ENCODE assay signal across 1 cellular context in the genomic region with DNA sequence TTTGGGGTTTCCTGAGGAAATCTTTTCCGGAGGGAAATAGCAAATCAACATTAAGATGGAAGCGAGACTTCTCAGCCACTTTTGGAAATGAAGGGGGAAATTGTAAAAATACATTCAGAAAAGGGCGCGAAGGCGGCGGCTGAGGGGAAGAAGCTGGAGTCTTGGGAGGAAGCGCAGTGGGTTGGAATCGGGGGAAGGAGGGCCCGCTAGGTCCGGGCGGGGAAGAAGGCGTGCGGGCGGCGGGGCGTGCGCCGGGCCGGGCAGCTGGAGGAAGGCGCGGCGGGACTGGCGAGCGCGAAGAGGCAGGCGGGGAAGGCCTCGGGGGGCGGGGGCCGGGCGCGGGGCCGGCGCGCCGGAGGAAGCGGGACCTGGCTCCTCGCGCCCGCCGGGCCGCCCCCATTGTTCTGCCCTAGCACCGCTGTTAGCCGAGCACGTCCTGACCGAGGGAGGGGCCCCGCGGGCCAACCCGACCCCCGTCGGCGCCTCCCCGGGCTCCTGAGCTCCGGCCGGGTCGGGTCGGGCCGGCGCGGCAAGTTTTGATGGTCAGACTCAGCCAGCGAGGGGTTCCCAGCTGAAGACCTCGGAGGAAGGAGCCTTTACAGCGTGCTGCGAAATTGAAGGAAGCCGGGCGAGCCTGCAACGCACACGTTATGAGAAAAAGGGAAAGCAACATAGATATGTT.
A peak's percentile ranks its signal among the peaks of the same experiment; 100 is the strongest.
TF ChIP-seq lines count a peak whose summit lies in the region.

No MANE protein-coding gene starts in this region.

TF ChIP-seq in HepG2, 621 proteins besides CTCF, POLR2A, EP300 and RAD21 (continued from another document and continues in another):
- TF ChIP-seq, protein P1, sequence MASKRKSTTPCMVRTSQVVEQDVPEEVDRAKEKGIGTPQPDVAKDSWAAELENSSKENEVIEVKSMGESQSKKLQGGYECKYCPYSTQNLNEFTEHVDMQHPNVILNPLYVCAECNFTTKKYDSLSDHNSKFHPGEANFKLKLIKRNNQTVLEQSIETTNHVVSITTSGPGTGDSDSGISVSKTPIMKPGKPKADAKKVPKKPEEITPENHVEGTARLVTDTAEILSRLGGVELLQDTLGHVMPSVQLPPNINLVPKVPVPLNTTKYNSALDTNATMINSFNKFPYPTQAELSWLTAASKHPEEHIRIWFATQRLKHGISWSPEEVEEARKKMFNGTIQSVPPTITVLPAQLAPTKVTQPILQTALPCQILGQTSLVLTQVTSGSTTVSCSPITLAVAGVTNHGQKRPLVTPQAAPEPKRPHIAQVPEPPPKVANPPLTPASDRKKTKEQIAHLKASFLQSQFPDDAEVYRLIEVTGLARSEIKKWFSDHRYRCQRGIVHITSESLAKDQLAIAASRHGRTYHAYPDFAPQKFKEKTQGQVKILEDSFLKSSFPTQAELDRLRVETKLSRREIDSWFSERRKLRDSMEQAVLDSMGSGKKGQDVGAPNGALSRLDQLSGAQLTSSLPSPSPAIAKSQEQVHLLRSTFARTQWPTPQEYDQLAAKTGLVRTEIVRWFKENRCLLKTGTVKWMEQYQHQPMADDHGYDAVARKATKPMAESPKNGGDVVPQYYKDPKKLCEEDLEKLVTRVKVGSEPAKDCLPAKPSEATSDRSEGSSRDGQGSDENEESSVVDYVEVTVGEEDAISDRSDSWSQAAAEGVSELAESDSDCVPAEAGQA (IDR thresholded peaks at IDR 0.05; ENCODE audit: low read depth) = 0 out of 2 replicates have a peak, but pooled peaks have one; percentile 28
- TF ChIP-seq, protein P1 (CRISPR knock-in tag; IDR thresholded peaks at IDR 0.05; ENCODE audit: borderline replicate concordance) = peak; percentile 91
- TF ChIP-seq PAX8 (CRISPR knock-in tag; IDR thresholded peaks at IDR 0.05; ENCODE audit: borderline replicate concordance) = 0 out of 2 replicates have a peak, but pooled peaks have one; percentile 14
- TF ChIP-seq NAIF1 (CRISPR knock-in tag; IDR thresholded peaks at IDR 0.05; ENCODE audit: borderline replicate concordance) = 0 out of 2 replicates have a peak, but pooled peaks have one; percentile 69
- 0 out of 3 replicates have a peak, but pooled peaks have one; percentile 19 for TF ChIP-seq MXI1 (IDR thresholded peaks at IDR 0.05; ENCODE audit: borderline replicate concordance, low read depth, low read length)
- TF ChIP-seq, protein P2, sequence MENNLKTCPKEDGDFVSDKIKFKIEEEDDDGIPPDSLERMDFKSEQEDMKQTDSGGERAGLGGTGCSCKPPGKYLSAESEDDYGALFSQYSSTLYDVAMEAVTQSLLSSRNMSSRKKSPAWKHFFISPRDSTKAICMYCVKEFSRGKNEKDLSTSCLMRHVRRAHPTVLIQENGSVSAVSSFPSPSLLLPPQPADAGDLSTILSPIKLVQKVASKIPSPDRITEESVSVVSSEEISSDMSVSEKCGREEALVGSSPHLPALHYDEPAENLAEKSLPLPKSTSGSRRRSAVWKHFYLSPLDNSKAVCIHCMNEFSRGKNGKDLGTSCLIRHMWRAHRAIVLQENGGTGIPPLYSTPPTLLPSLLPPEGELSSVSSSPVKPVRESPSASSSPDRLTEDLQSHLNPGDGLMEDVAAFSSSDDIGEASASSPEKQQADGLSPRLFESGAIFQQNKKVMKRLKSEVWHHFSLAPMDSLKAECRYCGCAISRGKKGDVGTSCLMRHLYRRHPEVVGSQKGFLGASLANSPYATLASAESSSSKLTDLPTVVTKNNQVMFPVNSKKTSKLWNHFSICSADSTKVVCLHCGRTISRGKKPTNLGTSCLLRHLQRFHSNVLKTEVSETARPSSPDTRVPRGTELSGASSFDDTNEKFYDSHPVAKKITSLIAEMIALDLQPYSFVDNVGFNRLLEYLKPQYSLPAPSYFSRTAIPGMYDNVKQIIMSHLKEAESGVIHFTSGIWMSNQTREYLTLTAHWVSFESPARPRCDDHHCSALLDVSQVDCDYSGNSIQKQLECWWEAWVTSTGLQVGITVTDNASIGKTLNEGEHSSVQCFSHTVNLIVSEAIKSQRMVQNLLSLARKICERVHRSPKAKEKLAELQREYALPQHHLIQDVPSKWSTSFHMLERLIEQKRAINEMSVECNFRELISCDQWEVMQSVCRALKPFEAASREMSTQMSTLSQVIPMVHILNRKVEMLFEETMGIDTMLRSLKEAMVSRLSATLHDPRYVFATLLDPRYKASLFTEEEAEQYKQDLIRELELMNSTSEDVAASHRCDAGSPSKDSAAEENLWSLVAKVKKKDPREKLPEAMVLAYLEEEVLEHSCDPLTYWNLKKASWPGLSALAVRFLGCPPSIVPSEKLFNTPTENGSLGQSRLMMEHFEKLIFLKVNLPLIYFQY (CRISPR knock-in tag; IDR thresholded peaks at IDR 0.05; ENCODE audit: borderline replicate concordance) = peak; percentile 98
- TF ChIP-seq ZNF772 (CRISPR knock-in tag; IDR thresholded peaks at IDR 0.05) = 0 out of 2 replicates have a peak, but pooled peaks have one; percentile 26
- TF ChIP-seq, protein P3, sequence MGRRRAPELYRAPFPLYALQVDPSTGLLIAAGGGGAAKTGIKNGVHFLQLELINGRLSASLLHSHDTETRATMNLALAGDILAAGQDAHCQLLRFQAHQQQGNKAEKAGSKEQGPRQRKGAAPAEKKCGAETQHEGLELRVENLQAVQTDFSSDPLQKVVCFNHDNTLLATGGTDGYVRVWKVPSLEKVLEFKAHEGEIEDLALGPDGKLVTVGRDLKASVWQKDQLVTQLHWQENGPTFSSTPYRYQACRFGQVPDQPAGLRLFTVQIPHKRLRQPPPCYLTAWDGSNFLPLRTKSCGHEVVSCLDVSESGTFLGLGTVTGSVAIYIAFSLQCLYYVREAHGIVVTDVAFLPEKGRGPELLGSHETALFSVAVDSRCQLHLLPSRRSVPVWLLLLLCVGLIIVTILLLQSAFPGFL (CRISPR knock-in tag; IDR thresholded peaks at IDR 0.05) = 0 out of 2 replicates have a peak, but pooled peaks have one; percentile 67
- TF ChIP-seq ELF1 (CRISPR knock-in tag; IDR thresholded peaks at IDR 0.05) = no peak
- 0 out of 2 replicates have a peak, but pooled peaks have one; percentile 16 for TF ChIP-seq ZNF12 (CRISPR knock-in tag; IDR thresholded peaks at IDR 0.05)
- TF ChIP-seq, protein P4, sequence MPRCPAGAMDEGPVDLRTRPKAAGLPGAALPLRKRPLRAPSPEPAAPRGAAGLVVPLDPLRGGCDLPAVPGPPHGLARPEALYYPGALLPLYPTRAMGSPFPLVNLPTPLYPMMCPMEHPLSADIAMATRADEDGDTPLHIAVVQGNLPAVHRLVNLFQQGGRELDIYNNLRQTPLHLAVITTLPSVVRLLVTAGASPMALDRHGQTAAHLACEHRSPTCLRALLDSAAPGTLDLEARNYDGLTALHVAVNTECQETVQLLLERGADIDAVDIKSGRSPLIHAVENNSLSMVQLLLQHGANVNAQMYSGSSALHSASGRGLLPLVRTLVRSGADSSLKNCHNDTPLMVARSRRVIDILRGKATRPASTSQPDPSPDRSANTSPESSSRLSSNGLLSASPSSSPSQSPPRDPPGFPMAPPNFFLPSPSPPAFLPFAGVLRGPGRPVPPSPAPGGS (CRISPR knock-in tag; IDR thresholded peaks at IDR 0.05) = peak; percentile 72; the same call in 1 of the 2 replicates
- TF ChIP-seq ZNF777 (CRISPR knock-in tag; IDR thresholded peaks at IDR 0.05) = peak; percentile 69
- TF ChIP-seq ATF7-NPFF (CRISPR knock-in tag; IDR thresholded peaks at IDR 0.05; ENCODE audit: low read depth) = peak; percentile 48; the same call in 1 of the 2 replicates
- TF ChIP-seq, protein P5, sequence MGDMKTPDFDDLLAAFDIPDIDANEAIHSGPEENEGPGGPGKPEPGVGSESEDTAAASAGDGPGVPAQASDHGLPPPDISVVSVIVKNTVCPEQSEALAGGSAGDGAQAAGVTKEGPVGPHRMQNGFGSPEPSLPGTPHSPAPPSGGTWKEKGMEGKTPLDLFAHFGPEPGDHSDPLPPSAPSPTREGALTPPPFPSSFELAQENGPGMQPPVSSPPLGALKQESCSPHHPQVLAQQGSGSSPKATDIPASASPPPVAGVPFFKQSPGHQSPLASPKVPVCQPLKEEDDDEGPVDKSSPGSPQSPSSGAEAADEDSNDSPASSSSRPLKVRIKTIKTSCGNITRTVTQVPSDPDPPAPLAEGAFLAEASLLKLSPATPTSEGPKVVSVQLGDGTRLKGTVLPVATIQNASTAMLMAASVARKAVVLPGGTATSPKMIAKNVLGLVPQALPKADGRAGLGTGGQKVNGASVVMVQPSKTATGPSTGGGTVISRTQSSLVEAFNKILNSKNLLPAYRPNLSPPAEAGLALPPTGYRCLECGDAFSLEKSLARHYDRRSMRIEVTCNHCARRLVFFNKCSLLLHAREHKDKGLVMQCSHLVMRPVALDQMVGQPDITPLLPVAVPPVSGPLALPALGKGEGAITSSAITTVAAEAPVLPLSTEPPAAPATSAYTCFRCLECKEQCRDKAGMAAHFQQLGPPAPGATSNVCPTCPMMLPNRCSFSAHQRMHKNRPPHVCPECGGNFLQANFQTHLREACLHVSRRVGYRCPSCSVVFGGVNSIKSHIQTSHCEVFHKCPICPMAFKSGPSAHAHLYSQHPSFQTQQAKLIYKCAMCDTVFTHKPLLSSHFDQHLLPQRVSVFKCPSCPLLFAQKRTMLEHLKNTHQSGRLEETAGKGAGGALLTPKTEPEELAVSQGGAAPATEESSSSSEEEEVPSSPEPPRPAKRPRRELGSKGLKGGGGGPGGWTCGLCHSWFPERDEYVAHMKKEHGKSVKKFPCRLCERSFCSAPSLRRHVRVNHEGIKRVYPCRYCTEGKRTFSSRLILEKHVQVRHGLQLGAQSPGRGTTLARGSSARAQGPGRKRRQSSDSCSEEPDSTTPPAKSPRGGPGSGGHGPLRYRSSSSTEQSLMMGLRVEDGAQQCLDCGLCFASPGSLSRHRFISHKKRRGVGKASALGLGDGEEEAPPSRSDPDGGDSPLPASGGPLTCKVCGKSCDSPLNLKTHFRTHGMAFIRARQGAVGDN (CRISPR knock-in tag; IDR thresholded peaks at IDR 0.05) = peak; percentile 70
- TF ChIP-seq, protein P6, sequence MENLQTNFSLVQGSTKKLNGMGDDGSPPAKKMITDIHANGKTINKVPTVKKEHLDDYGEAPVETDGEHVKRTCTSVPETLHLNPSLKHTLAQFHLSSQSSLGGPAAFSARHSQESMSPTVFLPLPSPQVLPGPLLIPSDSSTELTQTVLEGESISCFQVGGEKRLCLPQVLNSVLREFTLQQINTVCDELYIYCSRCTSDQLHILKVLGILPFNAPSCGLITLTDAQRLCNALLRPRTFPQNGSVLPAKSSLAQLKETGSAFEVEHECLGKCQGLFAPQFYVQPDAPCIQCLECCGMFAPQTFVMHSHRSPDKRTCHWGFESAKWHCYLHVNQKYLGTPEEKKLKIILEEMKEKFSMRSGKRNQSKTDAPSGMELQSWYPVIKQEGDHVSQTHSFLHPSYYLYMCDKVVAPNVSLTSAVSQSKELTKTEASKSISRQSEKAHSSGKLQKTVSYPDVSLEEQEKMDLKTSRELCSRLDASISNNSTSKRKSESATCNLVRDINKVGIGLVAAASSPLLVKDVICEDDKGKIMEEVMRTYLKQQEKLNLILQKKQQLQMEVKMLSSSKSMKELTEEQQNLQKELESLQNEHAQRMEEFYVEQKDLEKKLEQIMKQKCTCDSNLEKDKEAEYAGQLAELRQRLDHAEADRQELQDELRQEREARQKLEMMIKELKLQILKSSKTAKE (CRISPR knock-in tag; IDR thresholded peaks at IDR 0.05; ENCODE audit: borderline replicate concordance) = peak; percentile 77
- TF ChIP-seq SMYD3 (CRISPR knock-in tag; IDR thresholded peaks at IDR 0.05) = no peak
- no peak for TF ChIP-seq ZNF530 (CRISPR knock-in tag; IDR thresholded peaks at IDR 0.05; ENCODE audit: low read depth)
- 0 out of 2 replicates have a peak, but pooled peaks have one; percentile 33 for TF ChIP-seq ZNF878 (CRISPR knock-in tag; IDR thresholded peaks at IDR 0.05)
- TF ChIP-seq ZNF773 (CRISPR knock-in tag; IDR thresholded peaks at IDR 0.05; ENCODE audit: borderline replicate concordance) = peak; percentile 79; the same call in 1 of the 2 replicates
- TF ChIP-seq ZNF792 (CRISPR knock-in tag; IDR thresholded peaks at IDR 0.05) = peak; percentile 12; the same call in 1 of the 2 replicates
- TF ChIP-seq HOXA5 (CRISPR knock-in tag; IDR thresholded peaks at IDR 0.05) = peak; percentile 91; the same call in 1 of the 2 replicates
- TF ChIP-seq HNF4G (IDR thresholded peaks at IDR 0.05; ENCODE audit: borderline replicate concordance, low read depth, low read length) = 0 out of 2 replicates have a peak, but pooled peaks have one; percentile 33
- no peak for TF ChIP-seq HNF4G (CRISPR knock-in tag; IDR thresholded peaks at IDR 0.05; ENCODE audit: borderline replicate concordance, low read depth)
- peak; percentile 45; the same call in 1 of the 2 replicates for TF ChIP-seq RFXAP (CRISPR knock-in tag; IDR thresholded peaks at IDR 0.05; ENCODE audit: borderline replicate concordance)
- peak; percentile 69; the same call in 1 of the 2 replicates for TF ChIP-seq ZNF441 (CRISPR knock-in tag; IDR thresholded peaks at IDR 0.05; ENCODE audit: borderline replicate concordance)
- peak; percentile 41 for TF ChIP-seq PPARG (CRISPR knock-in tag; conservative IDR thresholded peaks at IDR 0.05)
- TF ChIP-seq ZNF598 (CRISPR knock-in tag; IDR thresholded peaks at IDR 0.05; ENCODE audit: borderline replicate concordance) = peak; percentile 47; the same call in 1 of the 2 replicates
- peak; percentile 64; the same call in 1 of the 2 replicates for TF ChIP-seq SRY (CRISPR knock-in tag; IDR thresholded peaks at IDR 0.05)
- TF ChIP-seq ZNF253 (CRISPR knock-in tag; IDR thresholded peaks at IDR 0.05; ENCODE audit: borderline replicate concordance) = no peak
- peak; percentile 75; the same call in 1 of the 2 replicates for TF ChIP-seq ZNF768 (CRISPR knock-in tag; IDR thresholded peaks at IDR 0.05)
- TF ChIP-seq PHF8 (CRISPR knock-in tag; IDR thresholded peaks at IDR 0.05) = peak; percentile 58; the same call in 1 of the 2 replicates
- peak; percentile 94; the same call in 1 of the 2 replicates for TF ChIP-seq YEATS4 (CRISPR knock-in tag; IDR thresholded peaks at IDR 0.05; ENCODE audit: borderline replicate concordance)
- TF ChIP-seq ZSCAN12 (CRISPR knock-in tag; IDR thresholded peaks at IDR 0.05) = peak; percentile 60; the same call in 1 of the 2 replicates
- peak; percentile 85; the same call in 1 of the 2 replicates for TF ChIP-seq REL (CRISPR knock-in tag; conservative IDR thresholded peaks at IDR 0.05)
